8 cellular contexts compared by ENCODE assay signal in genomic region chr7:85023066-85023687, GRCh38.
DNase-seq lines count a peak whose midpoint lies in the region; ATAC-seq and TF ChIP-seq lines count a peak whose summit lies in the region.

No MANE protein-coding gene starts in this region.

- no peak overlapping the region for H3K4me3 ChIP-seq in CD4-positive, alpha-beta memory T cell (ENCODE audit: low read length in 2 of 2)
- no peak overlapping the region for H3K4me3 ChIP-seq in GM12865 (ENCODE audit: low read depth, low read length)

- TF ChIP-seq CTCF in GM12865 (IDR thresholded peaks at IDR 0.05; ENCODE audit: insufficient read depth, low read depth, low read length, missing control alignments) = peak; percentile 46
- peak; percentile 93 for TF ChIP-seq CTCF in chondrocyte (IDR thresholded peaks at IDR 0.05)
- TF ChIP-seq CTCF in mesothelial cell of epicardium (IDR thresholded peaks at IDR 0.05; ENCODE audit: unreplicated experiment) = peak; percentile 97

- H3K4me3 Mint-ChIP-seq in CD4-positive, alpha-beta memory T cell = no peak overlapping the region
- H3K4me3 Mint-ChIP-seq in chondrocyte (ENCODE audit: unreplicated experiment) (no peak overlapping the region), mesothelial cell of epicardium (no peak overlapping the region)

- CTCF ChIA-PET in CD4-positive, alpha-beta memory T cell (lab: Charles Lee; ENCODE audit: partially characterized antibody) = interaction anchor here (0.7 to 2.1 kb wide), 3 partner anchors 1046 to 1087 kb away, joined by 3 to 6 read pairs (median 3); no protein-coding TSS in a partner anchor

- peaks cover 0 to 4% (median 0%) of the 10 kb centered on the region in 8 donors for H3K9me3 Mint-ChIP-seq in CD4-positive, alpha-beta memory T cell
- no peaks in the 10 kb centered on the region for H3K9me3 Mint-ChIP-seq in chondrocyte (ENCODE audit: low read depth)
- H3K9me3 Mint-ChIP-seq in mesothelial cell of epicardium = no peaks in the 10 kb centered on the region

- no peak for ATAC-seq in activated CD4-positive, CD25-positive, alpha-beta regulatory T cell treated with anti-CD3 and anti-CD28 coated beads, Interleukin-2, amount 50 U/mL, for 24 hours
- no peak for ATAC-seq in GM21737 (IDR thresholded peaks at IDR 0.05; ENCODE audit: unreplicated experiment)

- no peaks in the 10 kb centered on the region for H3K4me1 ChIP-seq in CD4-positive, alpha-beta memory T cell (ENCODE audit: insufficient read depth, low read length)

- DNase-seq in CD4-positive, alpha-beta memory T cell = peak; percentile 7 to 27 (median 16)
- DNase-seq in GM12865 (ENCODE audit: low read depth) = peak; percentile 44
- DNase-seq in NCI-H748 treated with DMSO at 0.1 percent for 48 hours (lab: John Stamatoyannopoulos, UW) = peak; percentile 41
- no peak for DNase-seq in chondrocyte (ENCODE audit: low spot score)
- DNase-seq in mesothelial cell of epicardium (ENCODE audit: low spot score in 2 of 2, unreplicated experiment in 2 of 2) = no peak
- DNase-seq in T-helper 9 cell = no peak

- no peaks in the 10 kb centered on the region for H3K36me3 ChIP-seq in CD4-positive, alpha-beta memory T cell (ENCODE audit: insufficient read depth, low read length)

- H3K27me3 ChIP-seq in CD4-positive, alpha-beta memory T cell (ENCODE audit: insufficient read depth, low read length) = no peaks in the 10 kb centered on the region

- POLR2A ChIA-PET in CD4-positive, alpha-beta memory T cell (lab: Charles Lee; ENCODE audit: partially characterized antibody) = no interaction called here

- no peak overlapping the region for H3K27ac Mint-ChIP-seq in CD4-positive, alpha-beta memory T cell
- H3K27ac Mint-ChIP-seq in chondrocyte (ENCODE audit: unreplicated experiment) = no peak overlapping the region
- H3K27ac Mint-ChIP-seq in mesothelial cell of epicardium = no peak overlapping the region

- no peaks in the 10 kb centered on the region for H3K27me3 Mint-ChIP-seq in CD4-positive, alpha-beta memory T cell
- H3K27me3 Mint-ChIP-seq in chondrocyte (ENCODE audit: low read depth) = no peaks in the 10 kb centered on the region
- no peaks in the 10 kb centered on the region for H3K27me3 Mint-ChIP-seq in mesothelial cell of epicardium (ENCODE audit: low read depth)

- H3K4me1 Mint-ChIP-seq in CD4-positive, alpha-beta memory T cell = no peaks in the 10 kb centered on the region
- H3K4me1 Mint-ChIP-seq in chondrocyte (ENCODE audit: low read depth) (peaks cover 17% of the 10 kb centered on the region), mesothelial cell of epicardium (peaks cover 51% of the 10 kb centered on the region)

- H3K36me3 Mint-ChIP-seq in CD4-positive, alpha-beta memory T cell = no peaks in the 10 kb centered on the region
- H3K36me3 Mint-ChIP-seq in chondrocyte (ENCODE audit: low read depth) (no peaks in the 10 kb centered on the region), mesothelial cell of epicardium (peaks cover 17% of the 10 kb centered on the region)

- intact Hi-C loops in CD4-positive, alpha-beta memory T cell (cut with micrococcal nuclease) = loop anchor here (1.0 to 10.0 kb wide), 3 partner anchors 828 to 1087 kb away; partner anchors contain the start of gene SEMA3A

- no peaks in the 10 kb centered on the region for H3K9me3 ChIP-seq in CD4-positive, alpha-beta memory T cell (ENCODE audit: control insufficient read depth in 1 of 2, low read length in 2 of 2)

- H3K27ac ChIP-seq in CD4-positive, alpha-beta memory T cell (ENCODE audit: low read depth, low read length) = no peak overlapping the region

Comparison
In these comparisons a context has a peak if more than half of its experiments do, and no peak if none do; other contexts are left out.
1. DNase-seq: peak in CD4-positive, alpha-beta memory T cell (5 of 5), GM12865 (single experiment) and NCI-H748 treated with DMSO at 0.1 percent for 48 hours (single experiment); none in chondrocyte (single experiment), mesothelial cell of epicardium (0 of 2) and T-helper 9 cell (single experiment).
2. CTCF ChIP-seq: peak in every context shown above with its lines; median percentile 97 in mesothelial cell of epicardium; 93 in chondrocyte; 46 in GM12865.